In the genomic region with DNA sequence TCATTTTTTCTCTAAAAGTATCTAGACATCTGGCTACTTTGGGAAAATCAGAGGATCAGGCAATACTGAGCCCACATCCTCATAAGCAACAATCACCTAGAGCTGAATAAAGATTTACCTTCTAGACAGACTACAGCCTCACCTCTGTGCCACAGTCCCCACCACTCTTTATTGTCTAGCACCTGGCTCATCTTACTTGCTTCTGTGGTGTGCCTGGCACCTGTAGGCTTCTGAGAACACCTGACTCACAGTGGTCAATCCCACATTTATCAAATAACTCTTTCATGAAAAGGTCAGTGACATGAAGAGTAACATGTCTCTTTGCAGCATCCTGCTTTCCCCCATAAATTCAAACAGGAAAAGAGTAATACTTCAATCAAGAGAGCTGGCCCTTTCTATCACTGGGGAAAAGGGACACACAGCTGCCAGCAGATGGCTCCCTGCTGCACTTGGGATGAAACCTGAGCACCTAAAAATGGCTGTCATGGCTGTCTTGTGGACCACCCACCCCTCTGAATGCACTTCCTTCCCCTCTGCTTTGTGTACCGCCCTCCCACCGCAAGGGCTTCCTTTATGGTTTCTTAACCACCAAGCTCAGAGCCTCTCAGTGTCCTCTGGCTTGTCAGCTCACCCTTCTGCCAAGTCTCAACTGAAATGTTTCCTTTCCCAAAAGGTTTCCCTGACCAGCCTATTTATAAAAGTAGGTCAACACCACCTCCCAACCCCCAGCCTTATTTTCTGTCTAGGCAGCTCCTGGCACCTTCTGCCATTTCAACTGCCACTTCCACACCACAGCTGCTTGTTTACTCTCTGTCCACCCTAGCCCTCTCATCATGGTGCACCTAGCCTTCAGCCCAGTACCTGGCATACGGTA, we compare ENCODE assay signal across 8 cellular contexts. TPM values are rescaled to one million over a fixed set of nuclear protein-coding genes. Genes with fewer than 3 reads are reported as not detected.
DNase-seq lines count a peak whose midpoint lies in the region; ATAC-seq and TF ChIP-seq lines count a peak whose summit lies in the region.

No MANE protein-coding gene starts in this region.

- H2AK5ac ChIP-seq in mesenchymal stem cell (ENCODE audit: low read length, severe bottlenecking), result no peak overlapping the region

- no peak overlapping the region for H3K18ac ChIP-seq in mesenchymal stem cell (ENCODE audit: low read depth in 1 of 2, low read length in 2 of 2)

- H3K4me3 ChIP-seq in mesenchymal stem cell (ENCODE audit: insufficient read depth in 1 of 2, low read depth in 1 of 2, low read length in 2 of 2), result no peak overlapping the region
- H3K4me3 ChIP-seq in thoracic aorta, result no peak overlapping the region

- ATAC-seq in thoracic aorta (ENCODE audit: insufficient number of reproducible peaks, low FRiP score, low read depth), result no peak
- ATAC-seq in HG03045 (IDR thresholded peaks at IDR 0.05; ENCODE audit: unreplicated experiment), result no peak

- H4K91ac ChIP-seq in mesenchymal stem cell (ENCODE audit: low read length), result no peak overlapping the region

- H2BK120ac ChIP-seq in mesenchymal stem cell (ENCODE audit: low read depth, low read length), result no peak overlapping the region

- WGBS in mesenchymal stem cell, result 39% methylated on average over 3 of the region's 3 CpGs

- H3K36me3 ChIP-seq in mesenchymal stem cell (ENCODE audit: control insufficient read depth in 1 of 2, insufficient read depth in 2 of 2, low read depth in 1 of 2, low read length in 2 of 2), result peaks cover 51 to 95% of the 10 kb centered on the region in 2 experiments
- peaks cover 79% of the 10 kb centered on the region for H3K36me3 ChIP-seq in thoracic aorta

- TF ChIP-seq CTCF in thoracic aorta (IDR thresholded peaks at IDR 0.05), result peak; percentile 23

- no peaks in the 10 kb centered on the region for H3K4me1 ChIP-seq in mesenchymal stem cell (ENCODE audit: control insufficient read depth, insufficient read depth, low read depth, low read length)
- no peaks in the 10 kb centered on the region for H3K4me1 ChIP-seq in thoracic aorta (ENCODE audit: control insufficient read depth in 1 of 2, low read depth in 2 of 2)

- H2AFZ ChIP-seq in mesenchymal stem cell (ENCODE audit: low read depth, low read length), result no peak overlapping the region

- H3K23ac ChIP-seq in mesenchymal stem cell (ENCODE audit: low read length in 2 of 2), result no peak overlapping the region

- peak; percentile 91 for DNase-seq in GF-D8 (lab: John Stamatoyannopoulos, UW)
- DNase-seq in MV-4-11 (lab: John Stamatoyannopoulos, UW), result peak; percentile 90
- peak; percentile 50 for DNase-seq in activated CD4-positive, alpha-beta T cell treated with anti-CD3 and anti-CD28 coated beads for 48 hours
- peak; percentile 20 to 70 for DNase-seq in dermis microvascular lymphatic vessel endothelial cell (ENCODE audit: low read depth in 2 of 2)
- DNase-seq in mesenchymal stem cell, result peak; percentile 68
- DNase-seq in thoracic aorta (ENCODE audit: low spot score), result no peak
- no peak for DNase-seq in NCI-H2081 treated with DMSO at 0.1 percent for 48 hours (lab: John Stamatoyannopoulos, UW)

- H3K27me3 ChIP-seq in mesenchymal stem cell (ENCODE audit: control insufficient read depth in 1 of 2, insufficient read depth in 1 of 2, low read length in 2 of 2) (no peaks in the 10 kb centered on the region), thoracic aorta (replicated peaks; ENCODE audit: insufficient read depth) (no peaks in the 10 kb centered on the region)

- H3K14ac ChIP-seq in mesenchymal stem cell (ENCODE audit: low read length in 2 of 2), result no peak overlapping the region

- no peak overlapping the region for H4K8ac ChIP-seq in mesenchymal stem cell (ENCODE audit: low read length)

- no peak overlapping the region for H2BK12ac ChIP-seq in mesenchymal stem cell (ENCODE audit: low read length in 2 of 2)

- no peak overlapping the region for H3K9ac ChIP-seq in mesenchymal stem cell (ENCODE audit: low read length)

- H3K27ac ChIP-seq in mesenchymal stem cell (ENCODE audit: low read length, poor library complexity, severe bottlenecking), result no peak overlapping the region
- no peak overlapping the region for H3K27ac ChIP-seq in thoracic aorta

- H3K4ac ChIP-seq in mesenchymal stem cell (ENCODE audit: low read depth in 1 of 2, low read length in 2 of 2), result no peak overlapping the region

- H3K79me1 ChIP-seq in mesenchymal stem cell (replicated peaks; ENCODE audit: low read length, poor library complexity, severe bottlenecking), result peaks cover 20% of the 10 kb centered on the region

- no peak overlapping the region for H2BK5ac ChIP-seq in mesenchymal stem cell (ENCODE audit: low read depth, low read length, poor library complexity, severe bottlenecking)

- no peak overlapping the region for H3K4me2 ChIP-seq in mesenchymal stem cell (ENCODE audit: low read length, poor library complexity, severe bottlenecking)

- no peak overlapping the region for H2BK15ac ChIP-seq in mesenchymal stem cell (ENCODE audit: low read depth, poor library complexity, severe bottlenecking)

- no peaks in the 10 kb centered on the region for H3K9me3 ChIP-seq in mesenchymal stem cell (ENCODE audit: control insufficient read depth, low read length)
- H3K9me3 ChIP-seq in thoracic aorta, result no peaks in the 10 kb centered on the region

RNA-seq across cellular contexts. Expression of gene TFIP11, which starts 9.3 kb away (rescaled TPM):
- 30.2 and 37.0 TPM in 2 replicates for total RNA-seq in dermis microvascular lymphatic vessel endothelial cell
- polyA plus RNA-seq in mesenchymal stem cell (2013, experiment 1 of 2), result 17.0 TPM
- polyA plus RNA-seq in mesenchymal stem cell (2013, experiment 2 of 2), result 20.7 TPM
- 10 to 100 TPM; 21.7 to 60.6 TPM for total RNA-seq in thoracic aorta

RNA-seq across cellular contexts. Expression of gene SRRD, which starts 19.2 kb away (rescaled TPM):
- total RNA-seq in dermis microvascular lymphatic vessel endothelial cell (9.2 and 15.4 TPM in 2 replicates), thoracic aorta (10 to 100 TPM in 1 of 2 donors, 1 to 10 TPM in 1; 8.3 to 31.3 TPM)
- polyA plus RNA-seq in mesenchymal stem cell (2013, experiment 1 of 2), result 8.4 TPM
- 9.2 TPM for polyA plus RNA-seq in mesenchymal stem cell (2013, experiment 2 of 2)

RNA-seq across cellular contexts. Expression of gene HPS4, which starts 19.3 kb away (rescaled TPM):
- total RNA-seq in dermis microvascular lymphatic vessel endothelial cell, result 11.6 and 15.2 TPM in 2 replicates
- polyA plus RNA-seq in mesenchymal stem cell (2013, experiment 1 of 2), result 16.9 TPM
- polyA plus RNA-seq in mesenchymal stem cell (2013, experiment 2 of 2), result 17.1 TPM
- total RNA-seq in thoracic aorta, result 10 to 100 TPM; 26.5 to 27.8 TPM

Comparison
In these comparisons a context has a peak if more than half of its experiments do, and no peak if none do; other contexts are left out.
1. DNase-seq: peak in GF-D8 (single experiment), MV-4-11 (single experiment), activated CD4-positive, alpha-beta T cell treated with anti-CD3 and anti-CD28 coated beads for 48 hours (single experiment), dermis microvascular lymphatic vessel endothelial cell (2 of 2) and mesenchymal stem cell (single experiment); none in thoracic aorta (single experiment) and NCI-H2081 treated with DMSO at 0.1 percent for 48 hours (single experiment).